8 cellular contexts compared by ENCODE assay signal in the genomic region with DNA sequence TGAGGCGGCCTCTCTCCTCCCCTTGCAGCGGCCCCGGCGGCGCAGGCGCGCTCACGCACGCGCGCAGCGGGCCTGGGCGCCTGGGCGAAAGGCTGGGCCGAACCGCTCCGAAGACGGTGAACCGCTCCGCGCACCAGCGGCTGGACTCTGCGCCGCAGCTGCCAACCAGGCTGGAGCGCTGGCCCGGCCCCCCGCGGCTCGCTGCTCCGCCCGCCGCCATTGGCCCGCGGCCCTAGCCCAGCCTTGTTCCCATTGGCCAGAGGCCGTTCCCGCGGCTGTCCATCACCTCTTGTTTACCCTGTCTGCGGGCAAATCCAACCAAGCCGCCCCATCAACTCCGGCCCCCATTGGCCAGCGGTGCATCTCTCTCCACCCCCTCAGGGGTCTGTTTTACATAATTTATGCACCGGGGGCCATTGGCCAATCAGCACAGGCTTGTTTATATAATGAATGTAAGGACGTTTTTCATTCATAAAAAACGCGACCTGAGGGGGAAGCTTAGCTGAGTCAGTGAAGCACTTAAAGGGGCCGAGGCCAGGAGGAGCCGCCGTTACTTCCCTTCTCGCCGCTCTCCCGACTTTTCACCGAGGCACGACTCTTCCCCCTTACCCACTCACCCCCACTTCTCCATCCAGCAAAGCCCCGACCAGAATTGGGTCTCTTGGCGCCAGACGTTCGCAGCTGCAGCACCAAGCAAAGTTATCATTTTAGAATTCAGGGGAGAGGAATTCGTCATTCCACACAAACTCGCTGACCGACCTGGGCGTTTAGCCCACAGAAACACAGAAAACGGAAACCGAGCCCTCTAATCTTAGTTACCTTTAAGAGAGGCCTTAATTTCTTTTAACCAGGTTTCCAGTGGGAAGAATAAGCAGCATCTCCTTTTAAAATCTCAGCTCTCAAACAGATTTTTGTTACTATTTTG. TPM values are rescaled to one million over a fixed set of nuclear protein-coding genes. Genes with fewer than 3 reads are reported as not detected.
A peak's percentile ranks its signal among the peaks of the same experiment; 100 is the strongest.
DNase-seq lines count a peak whose midpoint lies in the region; ATAC-seq and TF ChIP-seq lines count a peak whose summit lies in the region.

A gene (minus strand): TSS at position 149 of the 925 bp plus-strand sequence. CDS start 3,221 bp downstream, outside the sequence.

- no peaks in the 10 kb centered on the region; the same call in 1 of the 2 replicates for H3K27me3 ChIP-seq in SK-N-SH (ENCODE audit: insufficient read depth)

- DNase-seq in NCI-H1092 (lab: John Stamatoyannopoulos, UW) = peak; percentile 98
- DNase-seq in SK-N-SH = peak; percentile 96
- DNase-seq in globus pallidus (ENCODE audit: low spot score) = peak; percentile 100
- DNase-seq in non-pigmented ciliary epithelial cell (ENCODE audit: low read depth) = peak; percentile 98
- peak; percentile 100 for DNase-seq in superior temporal gyrus (ENCODE audit: extremely low spot score)

- peaks cover 15% of the 10 kb centered on the region for H3F3A ChIP-seq in SK-N-SH (replicated peaks; ENCODE audit: insufficient read depth)

- H3K27ac ChIP-seq in SK-N-SH (ENCODE audit: low read depth in 2 of 2, low read length in 1 of 2) = peak within 1 kb of the TSS; percentile 93 to 97

- H3K9me2 ChIP-seq in SK-N-SH = no peaks in the 10 kb centered on the region

- peak within 1 kb of the TSS; percentile 98 for H3K4me3 Mint-ChIP-seq in activated naive CD8-positive, alpha-beta T cell

- H3K9me3 Mint-ChIP-seq in activated naive CD8-positive, alpha-beta T cell (ENCODE audit: low read depth) = no peaks in the 10 kb centered on the region

- no peak for TF ChIP-seq EP300 in SK-N-SH (IDR thresholded peaks at IDR 0.05; ENCODE audit: borderline replicate concordance in 1 of 2, low read depth in 1 of 2, low read length in 1 of 2)

- TF ChIP-seq RAD21 in SK-N-SH (IDR thresholded peaks at IDR 0.05; ENCODE audit: low read length) = no peak

- POLR2A ChIA-PET in SK-N-SH (lab: Yijun Ruan, JAX) = interaction anchor here (1.0 to 2.5 kb wide), 3 partner anchors 12 to 427 kb away, joined by 3 to 16 read pairs (median 4); no protein-coding TSS in a partner anchor

- peaks cover 18 to 22% of the 10 kb centered on the region in 2 experiments for H3K4me1 ChIP-seq in SK-N-SH (ENCODE audit: control insufficient read depth in 1 of 2, insufficient read depth in 2 of 2, low read depth in 1 of 2, low read length in 1 of 2)

- H3K27me3 Mint-ChIP-seq in activated naive CD8-positive, alpha-beta T cell = peaks cover 53% of the 10 kb centered on the region

- H3K4me3 ChIP-seq in GM08714 (ENCODE audit: low read length) (peak within 1 kb of the TSS; percentile 71), SK-N-SH (ENCODE audit: low read depth in 2 of 2, low read length in 1 of 2) (peak within 1 kb of the TSS; percentile 83 to 96)

- H3K9ac ChIP-seq in SK-N-SH = peak within 1 kb of the TSS; percentile 94

- peak; percentile 94 for ATAC-seq in HG02588 (IDR thresholded peaks at IDR 0.05; ENCODE audit: unreplicated experiment)

- H3K4me1 Mint-ChIP-seq in activated naive CD8-positive, alpha-beta T cell (ENCODE audit: low read depth) = peaks cover 33% of the 10 kb centered on the region

- no peak for TF ChIP-seq CTCF in SK-N-SH (IDR thresholded peaks at IDR 0.05)

- H2AFZ ChIP-seq in SK-N-SH (ENCODE audit: low read depth) = peak within 1 kb of the TSS; percentile 98

- peak within 1 kb of the TSS; percentile 92 for H3K4me2 ChIP-seq in SK-N-SH

- H3K79me2 ChIP-seq in SK-N-SH (ENCODE audit: insufficient read depth) = peaks cover 43% of the 10 kb centered on the region

- under 1% methylated on average over 25 of the region's 63 CpGs for WGBS in SK-N-SH (ENCODE audit: low lambda C conversion rate)

- no peaks in the 10 kb centered on the region for H4K20me1 ChIP-seq in SK-N-SH (ENCODE audit: insufficient read depth)

- H3K36me3 Mint-ChIP-seq in activated naive CD8-positive, alpha-beta T cell = no peaks in the 10 kb centered on the region

- peak within 1 kb of the TSS; percentile 76 for H3K27ac Mint-ChIP-seq in activated naive CD8-positive, alpha-beta T cell

- H3K9me3 ChIP-seq in SK-N-SH = no peaks in the 10 kb centered on the region

- CTCF ChIA-PET in SK-N-SH (lab: Yijun Ruan, JAX) = interaction anchor here (0.5 to 2.6 kb wide), 10 partner anchors 11 to 1026 kb away, joined by 3 to 19 read pairs (median 3); no protein-coding TSS in a partner anchor

- H3K36me3 ChIP-seq in SK-N-SH (replicated peaks in 1 of 2; ENCODE audit: control insufficient read depth in 1 of 2, insufficient read depth in 2 of 2, low read length in 1 of 2) = peaks cover 5 to 6% of the 10 kb centered on the region in 2 experiments

TF ChIP-seq in SK-N-SH, 30 proteins besides CTCF, POLR2A, EP300 and RAD21 (continues in another document):
- TF ChIP-seq FOSL2 (IDR thresholded peaks at IDR 0.05; ENCODE audit: borderline replicate concordance, low read depth) (peak; percentile 61), YY1 (IDR thresholded peaks at IDR 0.05; ENCODE audit: low read depth) (0 out of 2 replicates have a peak, but pooled peaks have one; percentile 17), GATA2 (CRISPR knock-in tag; IDR thresholded peaks at IDR 0.05) (no peak), RFX5 (IDR thresholded peaks at IDR 0.05; ENCODE audit: low read length) (peak; percentile 54; the same call in 1 of the 2 replicates), NRF1 (IDR thresholded peaks at IDR 0.05; ENCODE audit: low read depth, low read length) (peak; percentile 76), TAF1 (IDR thresholded peaks at IDR 0.05; ENCODE audit: borderline replicate concordance, low read depth, low read length) (peak; percentile 94), SIN3A (IDR thresholded peaks at IDR 0.05; ENCODE audit: borderline replicate concordance, low read depth, low read length) (no peak)
- TF ChIP-seq, protein P1, sequence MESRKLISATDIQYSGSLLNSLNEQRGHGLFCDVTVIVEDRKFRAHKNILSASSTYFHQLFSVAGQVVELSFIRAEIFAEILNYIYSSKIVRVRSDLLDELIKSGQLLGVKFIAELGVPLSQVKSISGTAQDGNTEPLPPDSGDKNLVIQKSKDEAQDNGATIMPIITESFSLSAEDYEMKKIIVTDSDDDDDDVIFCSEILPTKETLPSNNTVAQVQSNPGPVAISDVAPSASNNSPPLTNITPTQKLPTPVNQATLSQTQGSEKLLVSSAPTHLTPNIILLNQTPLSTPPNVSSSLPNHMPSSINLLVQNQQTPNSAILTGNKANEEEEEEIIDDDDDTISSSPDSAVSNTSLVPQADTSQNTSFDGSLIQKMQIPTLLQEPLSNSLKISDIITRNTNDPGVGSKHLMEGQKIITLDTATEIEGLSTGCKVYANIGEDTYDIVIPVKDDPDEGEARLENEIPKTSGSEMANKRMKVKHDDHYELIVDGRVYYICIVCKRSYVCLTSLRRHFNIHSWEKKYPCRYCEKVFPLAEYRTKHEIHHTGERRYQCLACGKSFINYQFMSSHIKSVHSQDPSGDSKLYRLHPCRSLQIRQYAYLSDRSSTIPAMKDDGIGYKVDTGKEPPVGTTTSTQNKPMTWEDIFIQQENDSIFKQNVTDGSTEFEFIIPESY (IDR thresholded peaks at IDR 0.05; ENCODE audit: borderline replicate concordance, low read depth) = no peak
- TF ChIP-seq, protein P2, sequence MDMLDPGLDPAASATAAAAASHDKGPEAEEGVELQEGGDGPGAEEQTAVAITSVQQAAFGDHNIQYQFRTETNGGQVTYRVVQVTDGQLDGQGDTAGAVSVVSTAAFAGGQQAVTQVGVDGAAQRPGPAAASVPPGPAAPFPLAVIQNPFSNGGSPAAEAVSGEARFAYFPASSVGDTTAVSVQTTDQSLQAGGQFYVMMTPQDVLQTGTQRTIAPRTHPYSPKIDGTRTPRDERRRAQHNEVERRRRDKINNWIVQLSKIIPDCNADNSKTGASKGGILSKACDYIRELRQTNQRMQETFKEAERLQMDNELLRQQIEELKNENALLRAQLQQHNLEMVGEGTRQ (IDR thresholded peaks at IDR 0.05; ENCODE audit: borderline replicate concordance, low read depth, low read length) = no peak
- TF ChIP-seq, protein P3, sequence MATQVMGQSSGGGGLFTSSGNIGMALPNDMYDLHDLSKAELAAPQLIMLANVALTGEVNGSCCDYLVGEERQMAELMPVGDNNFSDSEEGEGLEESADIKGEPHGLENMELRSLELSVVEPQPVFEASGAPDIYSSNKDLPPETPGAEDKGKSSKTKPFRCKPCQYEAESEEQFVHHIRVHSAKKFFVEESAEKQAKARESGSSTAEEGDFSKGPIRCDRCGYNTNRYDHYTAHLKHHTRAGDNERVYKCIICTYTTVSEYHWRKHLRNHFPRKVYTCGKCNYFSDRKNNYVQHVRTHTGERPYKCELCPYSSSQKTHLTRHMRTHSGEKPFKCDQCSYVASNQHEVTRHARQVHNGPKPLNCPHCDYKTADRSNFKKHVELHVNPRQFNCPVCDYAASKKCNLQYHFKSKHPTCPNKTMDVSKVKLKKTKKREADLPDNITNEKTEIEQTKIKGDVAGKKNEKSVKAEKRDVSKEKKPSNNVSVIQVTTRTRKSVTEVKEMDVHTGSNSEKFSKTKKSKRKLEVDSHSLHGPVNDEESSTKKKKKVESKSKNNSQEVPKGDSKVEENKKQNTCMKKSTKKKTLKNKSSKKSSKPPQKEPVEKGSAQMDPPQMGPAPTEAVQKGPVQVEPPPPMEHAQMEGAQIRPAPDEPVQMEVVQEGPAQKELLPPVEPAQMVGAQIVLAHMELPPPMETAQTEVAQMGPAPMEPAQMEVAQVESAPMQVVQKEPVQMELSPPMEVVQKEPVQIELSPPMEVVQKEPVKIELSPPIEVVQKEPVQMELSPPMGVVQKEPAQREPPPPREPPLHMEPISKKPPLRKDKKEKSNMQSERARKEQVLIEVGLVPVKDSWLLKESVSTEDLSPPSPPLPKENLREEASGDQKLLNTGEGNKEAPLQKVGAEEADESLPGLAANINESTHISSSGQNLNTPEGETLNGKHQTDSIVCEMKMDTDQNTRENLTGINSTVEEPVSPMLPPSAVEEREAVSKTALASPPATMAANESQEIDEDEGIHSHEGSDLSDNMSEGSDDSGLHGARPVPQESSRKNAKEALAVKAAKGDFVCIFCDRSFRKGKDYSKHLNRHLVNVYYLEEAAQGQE (IDR thresholded peaks at IDR 0.05; ENCODE audit: low read depth, low read length) = peak; percentile 57; the same call in 1 of the 2 replicates
- TF ChIP-seq, protein P4, sequence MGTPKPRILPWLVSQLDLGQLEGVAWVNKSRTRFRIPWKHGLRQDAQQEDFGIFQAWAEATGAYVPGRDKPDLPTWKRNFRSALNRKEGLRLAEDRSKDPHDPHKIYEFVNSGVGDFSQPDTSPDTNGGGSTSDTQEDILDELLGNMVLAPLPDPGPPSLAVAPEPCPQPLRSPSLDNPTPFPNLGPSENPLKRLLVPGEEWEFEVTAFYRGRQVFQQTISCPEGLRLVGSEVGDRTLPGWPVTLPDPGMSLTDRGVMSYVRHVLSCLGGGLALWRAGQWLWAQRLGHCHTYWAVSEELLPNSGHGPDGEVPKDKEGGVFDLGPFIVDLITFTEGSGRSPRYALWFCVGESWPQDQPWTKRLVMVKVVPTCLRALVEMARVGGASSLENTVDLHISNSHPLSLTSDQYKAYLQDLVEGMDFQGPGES (IDR thresholded peaks at IDR 0.05; ENCODE audit: low read depth, low read length) = peak; percentile 85

RNA-seq across cellular contexts. Expression of the gene that starts here (rescaled TPM):
- 17.4 and 20.9 TPM in 2 replicates for polyA plus RNA-seq in SK-N-SH (2012; rRNA removed)
- polyA plus RNA-seq in SK-N-SH (2012; cell fraction: cytosol; rRNA removed) = 19.9 and 21.8 TPM in 2 replicates
- polyA plus RNA-seq in SK-N-SH (2012; cell fraction: nucleus; rRNA removed) = 19.7 and 23.2 TPM in 2 replicates

Comparison
In these comparisons a context has a peak if more than half of its experiments do, and no peak if none do; other contexts are left out.
1. Peak in every context shown above with its lines: DNase-seq, ATAC-seq, H3K4me3 ChIP-seq and H3K27ac ChIP-seq.